21 cellular contexts compared by ENCODE assay signal in genomic region chr3:126344380-126345041, GRCh38. TPM values are rescaled to one million over a fixed set of nuclear protein-coding genes. Genes with fewer than 3 reads are reported as not detected.
DNase-seq lines count a peak whose midpoint lies in the region; ATAC-seq and TF ChIP-seq lines count a peak whose summit lies in the region.
"Had no signal": no experiment of that assay in that cellular context is flagged by ENCODE, and none has a peak within 500 bp of the region (broad histone marks: within the 10 kb centered on the region; RNA-seq: fewer than 3 reads in every experiment).

No MANE protein-coding gene starts in this region.

- CTCF ChIA-PET in activated naive CD4-positive, alpha-beta T cell treated with anti-CD3 and anti-CD28 coated beads for 36 hours (lab: Charles Lee): no interaction called here
- CTCF ChIA-PET in activated B cell treated with CpG ODN at 0.5 μM for 24 hours (lab: Charles Lee) (no interaction called here), SK-N-SH (lab: Yijun Ruan, JAX) (interaction anchor here (1.1 to 1.6 kb wide), 2 partner anchors 44 to 211 kb away, joined by 4 read pairs; no protein-coding TSS in a partner anchor)

- H2AFZ ChIP-seq in SK-N-SH (ENCODE audit: low read depth): no peak overlapping the region

- H3F3A ChIP-seq in SK-N-SH (replicated peaks; ENCODE audit: insufficient read depth): no peaks in the 10 kb centered on the region

- no peak overlapping the region for H3K27ac Mint-ChIP-seq in activated naive CD4-positive, alpha-beta T cell treated with anti-CD3 and anti-CD28 coated beads, Interleukin-2, amount 50 U/mL, for 72 hours
- H3K27ac Mint-ChIP-seq in activated naive CD4-positive, alpha-beta T cell treated with anti-CD3 and anti-CD28 coated beads for 36 hours: no peak overlapping the region
- H3K27ac Mint-ChIP-seq in activated B cell treated with CpG ODN at 0.5 μM for 24 hours: no peak overlapping the region

- H3K9ac ChIP-seq in SK-N-SH: no peak overlapping the region

- TF ChIP-seq RAD21 in SK-N-SH (IDR thresholded peaks at IDR 0.05; ENCODE audit: low read length): no peak

- no peaks in the 10 kb centered on the region for H3K4me1 Mint-ChIP-seq in activated naive CD4-positive, alpha-beta T cell treated with anti-CD3 and anti-CD28 coated beads for 36 hours (ENCODE audit: low read depth)
- H3K4me1 Mint-ChIP-seq in activated B cell treated with CpG ODN at 0.5 μM for 24 hours: no peaks in the 10 kb centered on the region
- H3K4me1 Mint-ChIP-seq: CD4-positive, CD25-positive, alpha-beta regulatory T cell had no signal

- no peaks in the 10 kb centered on the region for H3K27me3 Mint-ChIP-seq in activated naive CD4-positive, alpha-beta T cell treated with anti-CD3 and anti-CD28 coated beads for 36 hours (ENCODE audit: low read depth)
- H3K27me3 Mint-ChIP-seq in activated B cell treated with CpG ODN at 0.5 μM for 24 hours: peaks cover 5% of the 10 kb centered on the region

- intact Hi-C loops in activated naive CD4-positive, alpha-beta T cell treated with anti-CD3 and anti-CD28 coated beads for 36 hours (cut with micrococcal nuclease): no loop called here
- intact Hi-C loops in activated B cell treated with CpG ODN at 0.5 μM for 24 hours (cut with micrococcal nuclease): no loop called here
- intact Hi-C loops in mucosa of descending colon (cut with DNase I, micrococcal nuclease): no loop called here

- no peaks in the 10 kb centered on the region for H3K36me3 Mint-ChIP-seq in activated naive CD4-positive, alpha-beta T cell treated with anti-CD3 and anti-CD28 coated beads, Interleukin-2, amount 50 U/mL, for 72 hours
- H3K36me3 Mint-ChIP-seq in activated naive CD4-positive, alpha-beta T cell treated with anti-CD3 and anti-CD28 coated beads for 36 hours (ENCODE audit: low read depth): no peaks in the 10 kb centered on the region
- H3K36me3 Mint-ChIP-seq in activated B cell treated with CpG ODN at 0.5 μM for 24 hours (ENCODE audit: low read depth): no peaks in the 10 kb centered on the region
- H3K36me3 Mint-ChIP-seq: CD4-positive, CD25-positive, alpha-beta regulatory T cell had no signal

- no peak for TF ChIP-seq POLR2A in suprapubic skin (IDR thresholded peaks at IDR 0.05)

- TF ChIP-seq EP300 in suprapubic skin (IDR thresholded peaks at IDR 0.05) (no peak), SK-N-SH (IDR thresholded peaks at IDR 0.05; ENCODE audit: borderline replicate concordance in 1 of 2, low read depth in 1 of 2, low read length in 1 of 2) (no peak)

- no peaks in the 10 kb centered on the region for H3K9me2 ChIP-seq in SK-N-SH

- ATAC-seq in activated naive CD4-positive, alpha-beta T cell treated with anti-CD3 and anti-CD28 coated beads, Interleukin-2, amount 50 U/mL, for 72 hours: no peak
- ATAC-seq in activated B cell treated with CpG ODN at 0.5 μM for 24 hours (ENCODE audit: low read depth) (no peak), mucosa of descending colon (no peak)
- ATAC-seq: heart right ventricle had no signal

- H3K27ac ChIP-seq in suprapubic skin: no peak overlapping the region
- no peak overlapping the region for H3K27ac ChIP-seq in SK-N-SH (ENCODE audit: low read depth in 2 of 2, low read length in 1 of 2)
- H3K27ac ChIP-seq: cardiac muscle cell, heart right ventricle, vagina had no signal

- H3K4me1 ChIP-seq in mucosa of descending colon (ENCODE audit: low read depth) (no peaks in the 10 kb centered on the region), suprapubic skin (peaks cover 1% of the 10 kb centered on the region), SK-N-SH (ENCODE audit: control insufficient read depth in 1 of 2, insufficient read depth in 2 of 2, low read depth in 1 of 2, low read length in 1 of 2) (peaks cover 0 to 5% of the 10 kb centered on the region in 2 experiments; a peak in 1 of 4 replicates)

- H3K4me3 ChIP-seq in mucosa of descending colon (no peak overlapping the region), suprapubic skin (no peak overlapping the region), SK-N-SH (ENCODE audit: low read depth in 2 of 2, low read length in 1 of 2) (no peak overlapping the region)
- H3K4me3 ChIP-seq: cardiac muscle cell, heart right ventricle, vagina had no signal

- H3K4me2 ChIP-seq in SK-N-SH: no peak overlapping the region

- POLR2A ChIA-PET in activated B cell treated with CpG ODN at 0.5 μM for 24 hours (lab: Charles Lee): no interaction called here
- POLR2A ChIA-PET in SK-N-SH (lab: Yijun Ruan, JAX): no interaction called here

- H3K9me3 Mint-ChIP-seq in activated naive CD4-positive, alpha-beta T cell treated with anti-CD3 and anti-CD28 coated beads, Interleukin-2, amount 50 U/mL, for 72 hours: no peaks in the 10 kb centered on the region
- H3K9me3 Mint-ChIP-seq in activated naive CD4-positive, alpha-beta T cell treated with anti-CD3 and anti-CD28 coated beads for 36 hours: no peaks in the 10 kb centered on the region
- no peaks in the 10 kb centered on the region for H3K9me3 Mint-ChIP-seq in activated B cell treated with CpG ODN at 0.5 μM for 24 hours
- H3K9me3 Mint-ChIP-seq: CD4-positive, CD25-positive, alpha-beta regulatory T cell had no signal

- H3K9me3 ChIP-seq in mucosa of descending colon (no peaks in the 10 kb centered on the region), suprapubic skin (no peaks in the 10 kb centered on the region), SK-N-SH (no peaks in the 10 kb centered on the region)
- H3K9me3 ChIP-seq: heart right ventricle, vagina had no signal

- no peak for TF ChIP-seq CTCF in activated B cell treated with CpG ODN at 0.5 μM for 24 hours (IDR thresholded peaks at IDR 0.05)
- no peak for TF ChIP-seq CTCF in mucosa of descending colon (IDR thresholded peaks at IDR 0.05)
- TF ChIP-seq CTCF in suprapubic skin (IDR thresholded peaks at IDR 0.05): no peak
- TF ChIP-seq CTCF in SK-N-SH (IDR thresholded peaks at IDR 0.05): no peak

- no peaks in the 10 kb centered on the region for H3K36me3 ChIP-seq in mucosa of descending colon (ENCODE audit: low read depth)
- H3K36me3 ChIP-seq in suprapubic skin: peaks cover 5% of the 10 kb centered on the region
- H3K36me3 ChIP-seq in SK-N-SH (replicated peaks in 1 of 2; ENCODE audit: control insufficient read depth in 1 of 2, insufficient read depth in 2 of 2, low read length in 1 of 2): no peaks in the 10 kb centered on the region
- H3K36me3 ChIP-seq: cardiac muscle cell had no signal

- DNase-seq in activated naive CD4-positive, alpha-beta T cell treated with anti-CD3 and anti-CD28 coated beads, Interleukin-2, amount 50 U/mL, for 72 hours (ENCODE audit: low spot score in 2 of 2): peak; percentile 1 to 31
- DNase-seq in activated naive CD4-positive, alpha-beta T cell treated with anti-CD3 and anti-CD28 coated beads for 36 hours: no peak
- peak; percentile 10 for DNase-seq in activated B cell treated with CpG ODN at 0.5 μM for 24 hours
- peak in 2 of 3 donors; percentile 10 to 28 for DNase-seq in mucosa of descending colon
- DNase-seq in suprapubic skin (ENCODE audit: low spot score in 2 of 2): peak; percentile 45 to 55
- DNase-seq in SK-N-SH: no peak
- DNase-seq in cerebellar nuclear complex (lab: John Stamatoyannopoulos, UW): no peak
- DNase-seq in HPDE6-E6E7 (ENCODE audit: extremely low spot score): no peak
- DNase-seq: activated CD4-positive, alpha-beta T cell treated with anti-CD3 and anti-CD28 coated beads for 4 hours; CD4-positive, CD25-positive, alpha-beta regulatory T cell; mesendoderm; NCI-H1417; NCI-H2171; stimulated activated naive CD4-positive, alpha-beta T cell had no signal

- no peak overlapping the region for H3K4me3 Mint-ChIP-seq in activated naive CD4-positive, alpha-beta T cell treated with anti-CD3 and anti-CD28 coated beads for 36 hours
- H3K4me3 Mint-ChIP-seq in activated B cell treated with CpG ODN at 0.5 μM for 24 hours: no peak overlapping the region
- H3K4me3 Mint-ChIP-seq: CD4-positive, CD25-positive, alpha-beta regulatory T cell had no signal

- no peaks in the 10 kb centered on the region for H3K79me2 ChIP-seq in SK-N-SH (ENCODE audit: insufficient read depth)

- H3K27me3 ChIP-seq in suprapubic skin: no peaks in the 10 kb centered on the region
- H3K27me3 ChIP-seq in SK-N-SH (ENCODE audit: insufficient read depth): no peaks in the 10 kb centered on the region
- H3K27me3 ChIP-seq: cardiac muscle cell, heart right ventricle, vagina had no signal

- WGBS in suprapubic skin: 92% methylated on average over 9 of the region's 9 CpGs
- 50% methylated on average over 4 of the region's 9 CpGs for WGBS in SK-N-SH (ENCODE audit: low lambda C conversion rate)

- no peaks in the 10 kb centered on the region for H4K20me1 ChIP-seq in SK-N-SH (ENCODE audit: insufficient read depth)

TF ChIP-seq in SK-N-SH, 30 proteins besides CTCF, POLR2A, EP300 and RAD21 (continues in another document):
- TF ChIP-seq GATA2 (CRISPR knock-in tag; IDR thresholded peaks at IDR 0.05) (no peak), TAF1 (IDR thresholded peaks at IDR 0.05; ENCODE audit: borderline replicate concordance, low read depth, low read length) (no peak), IRF3 (IDR thresholded peaks at IDR 0.05; ENCODE audit: low read depth, low read length) (no peak)

RNA-seq across cellular contexts. Expression of gene KLF15, which starts 12.7 kb away (rescaled TPM):
- under 1 TPM in 1 of 2 donors, not detected in 1; 0.68 TPM for total RNA-seq in activated naive CD4-positive, alpha-beta T cell treated with anti-CD3 and anti-CD28 coated beads, Interleukin-2, amount 50 U/mL, for 72 hours
- total RNA-seq in activated naive CD4-positive, alpha-beta T cell treated with anti-CD3 and anti-CD28 coated beads for 36 hours: under 1 TPM; 0.62 to 0.89 TPM
- total RNA-seq in activated B cell treated with CpG ODN at 0.5 μM for 24 hours (0.31 and 0.39 TPM in 2 replicates), mucosa of descending colon (10 to 100 TPM in 1 of 3 donors, 1 to 10 TPM in 2; 1.3 to 21.9 (median 2.0) TPM), suprapubic skin (10 to 100 TPM in 3 of 4 donors, 1 to 10 TPM in 1; 7.3 to 19.2 (median 14.3) TPM)
- 0.28 and 0.39 TPM in 2 replicates for polyA plus RNA-seq in SK-N-SH (2012; rRNA removed)
- 0.19 and 0.33 TPM in 2 replicates for polyA plus RNA-seq in SK-N-SH (2012; cell fraction: cytosol; rRNA removed)
- polyA plus RNA-seq in SK-N-SH (2012; cell fraction: nucleus; rRNA removed): 0.32 and 0.50 TPM in 2 replicates
- total RNA-seq: CD4-positive, CD25-positive, alpha-beta regulatory T cell had no signal
- polyA plus RNA-seq: CD4-positive, CD25-positive, alpha-beta regulatory T cell had no signal

RNA-seq across cellular contexts. Expression of gene CFAP100, which starts 50.2 kb away (rescaled TPM):
- not detected for total RNA-seq in activated naive CD4-positive, alpha-beta T cell treated with anti-CD3 and anti-CD28 coated beads, Interleukin-2, amount 50 U/mL, for 72 hours
- total RNA-seq in activated naive CD4-positive, alpha-beta T cell treated with anti-CD3 and anti-CD28 coated beads for 36 hours: not detected
- total RNA-seq in activated B cell treated with CpG ODN at 0.5 μM for 24 hours (not detected in 2 replicates), mucosa of descending colon (not detected), suprapubic skin (not detected)
- polyA plus RNA-seq in SK-N-SH (2012; rRNA removed): not detected in 2 replicates
- not detected in 2 replicates for polyA plus RNA-seq in SK-N-SH (2012; cell fraction: cytosol; rRNA removed)
- polyA plus RNA-seq in SK-N-SH (2012; cell fraction: nucleus; rRNA removed): not detected in 2 replicates
- total RNA-seq: cardiac muscle cell; CD4-positive, CD25-positive, alpha-beta regulatory T cell; fibroblast of lung; heart right ventricle; renal cortical epithelial cell; vagina had no signal
- polyA plus RNA-seq: adipose tissue; cardiac muscle cell; CD4-positive, CD25-positive, alpha-beta regulatory T cell; fibroblast of lung; heart right ventricle; neural cell had no signal

Comparison
In these comparisons a context has a peak if more than half of its experiments do, and no peak if none do; other contexts are left out.
1. DNase-seq: peak in activated naive CD4-positive, alpha-beta T cell treated with anti-CD3 and anti-CD28 coated beads, Interleukin-2, amount 50 U/mL, for 72 hours (2 of 2), activated B cell treated with CpG ODN at 0.5 μM for 24 hours (single experiment), mucosa of descending colon (2 of 3) and suprapubic skin (2 of 2); none in activated naive CD4-positive, alpha-beta T cell treated with anti-CD3 and anti-CD28 coated beads for 36 hours (single experiment), SK-N-SH (single experiment), cerebellar nuclear complex (0 of 2) and HPDE6-E6E7 (single experiment).